In the genomic region with DNA sequence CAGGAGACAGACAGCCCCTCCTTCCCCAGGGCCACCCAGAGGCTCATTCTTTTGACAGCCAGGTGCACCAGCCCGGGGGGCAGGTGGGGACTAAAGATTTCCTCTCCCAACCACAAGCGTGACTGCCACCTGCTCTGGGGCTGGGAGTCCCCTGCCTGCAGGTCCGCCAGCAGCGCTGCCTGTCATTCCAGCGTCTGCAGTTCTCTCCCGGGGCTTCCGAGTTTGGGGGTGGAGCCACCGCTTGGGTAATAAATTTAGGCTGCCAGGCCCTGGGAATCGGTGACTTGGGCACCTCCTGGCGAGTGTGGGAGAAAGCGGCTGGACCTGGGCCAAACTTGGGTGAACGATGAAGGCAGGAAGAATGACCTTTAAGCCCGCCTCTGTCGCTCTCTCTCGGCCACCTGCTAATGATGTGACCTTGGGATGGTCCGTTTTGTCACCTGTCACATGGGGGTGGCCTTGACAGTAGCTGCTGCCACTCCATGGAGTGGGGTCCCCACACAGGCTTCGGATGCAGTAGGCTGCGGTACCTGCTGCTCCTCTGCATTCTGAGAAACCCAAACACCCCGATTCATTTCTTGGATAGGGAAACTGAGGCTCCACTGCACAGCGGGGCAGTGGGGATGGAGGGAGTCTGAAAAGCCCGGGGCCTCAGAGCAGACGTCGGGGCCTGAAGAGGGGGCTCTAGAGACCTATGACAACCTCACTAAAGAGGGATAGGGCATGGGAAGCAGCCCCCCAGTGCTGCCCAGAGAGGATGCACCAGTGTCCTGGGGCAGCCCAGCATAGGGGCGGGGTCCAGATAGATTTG, we compare ENCODE assay signal across 8 cellular contexts. TPM values are rescaled to one million over a fixed set of nuclear protein-coding genes. Genes with fewer than 3 reads are reported as not detected.
DNase-seq lines count a peak whose midpoint lies in the region; ATAC-seq, FAIRE-seq and TF ChIP-seq lines count a peak whose summit lies in the region.

No MANE protein-coding gene starts in this region.

- H3K4me3 Mint-ChIP-seq in activated naive CD8-positive, alpha-beta T cell, result peak overlapping the region; percentile 81

- no peak overlapping the region; the same call in 1 of the 2 replicates for H3K9ac ChIP-seq in iPS-20b (ENCODE audit: low read depth, low read length)

- H3K4me3 ChIP-seq in BE2C (ENCODE audit: low read depth, low read length) (no peak overlapping the region), HEK293 (ENCODE audit: low read depth, low read length) (no peak overlapping the region; the same call in 1 of the 2 replicates), iPS-20b (ENCODE audit: low read length) (peak overlapping the region; percentile 67; the same call in 1 of the 2 replicates), suprapubic skin (peak overlapping the region; percentile 54)

- no peak for TF ChIP-seq EP300 in suprapubic skin (IDR thresholded peaks at IDR 0.05)

- H3K27me3 Mint-ChIP-seq in activated naive CD8-positive, alpha-beta T cell, result no peaks in the 10 kb centered on the region

- H3K9me3 Mint-ChIP-seq in activated naive CD8-positive, alpha-beta T cell (ENCODE audit: low read depth), result no peaks in the 10 kb centered on the region

- ATAC-seq in HG02798 (IDR thresholded peaks at IDR 0.05; ENCODE audit: poor library complexity, unreplicated experiment), result no peak

- 19% methylated on average over 17 of the region's 24 CpGs for WGBS in suprapubic skin

- H3K27ac ChIP-seq in HEK293 (ENCODE audit: extremely low read depth, low read depth, low read length) (no peak overlapping the region), iPS-20b (ENCODE audit: low read length) (no peak overlapping the region), suprapubic skin (no peak overlapping the region)

- peak; percentile 92 for DNase-seq in BE2C
- DNase-seq in NCI-H69 (lab: John Stamatoyannopoulos, UW), result peak; percentile 99
- peak in 1 of 2 donors; percentile 80 for DNase-seq in suprapubic skin (ENCODE audit: low spot score in 2 of 2)
- no peak for DNase-seq in GM12892 (ENCODE audit: insufficient read length)

- peak overlapping the region; percentile 86 for H3K27ac Mint-ChIP-seq in activated naive CD8-positive, alpha-beta T cell

- FAIRE-seq in GM12892 (lab: Jason Lieb, UNC), result no peak

- no peaks in the 10 kb centered on the region for H3K36me3 Mint-ChIP-seq in activated naive CD8-positive, alpha-beta T cell

- POLR2A ChIA-PET in HEK293 (lab: Yijun Ruan, JAX), result interaction anchor here (1.8 to 2.6 kb wide), 2 partner anchors 23 to 77 kb away, joined by 10 to 35 read pairs; partner anchors contain the start of genes NDUFA11, NRTN and VMAC

- TF ChIP-seq CTCF in BE2C (IDR thresholded peaks at IDR 0.05; ENCODE audit: low read depth, low read length) (peak; percentile 49), HEK293 (tag by site-specific recombination; IDR thresholded peaks at IDR 0.05) (peak; percentile 80), suprapubic skin (IDR thresholded peaks at IDR 0.05) (peak in 1 of 2 donors; percentile 20)

- no peaks in the 10 kb centered on the region for H3K27me3 ChIP-seq in BE2C
- no peaks in the 10 kb centered on the region for H3K27me3 ChIP-seq in iPS-20b (ENCODE audit: insufficient read depth, low read length)
- peaks cover 5% of the 10 kb centered on the region for H3K27me3 ChIP-seq in suprapubic skin

- H3K36me3 ChIP-seq in BE2C (no peaks in the 10 kb centered on the region), HEK293 (ENCODE audit: control insufficient read depth in 2 of 2, insufficient read depth in 1 of 2, low read length in 2 of 2) (no peaks in the 10 kb centered on the region), iPS-20b (ENCODE audit: insufficient read depth, low read depth, low read length) (no peaks in the 10 kb centered on the region), suprapubic skin (no peaks in the 10 kb centered on the region)

- TF ChIP-seq POLR2A in suprapubic skin (IDR thresholded peaks at IDR 0.05), result no peak
- TF ChIP-seq POLR2A in GM12892 (IDR thresholded peaks at IDR 0.05; ENCODE audit: low read depth, low read length), result no peak

- H3K9me3 ChIP-seq in BE2C (no peaks in the 10 kb centered on the region), HEK293 (ENCODE audit: control insufficient read depth, insufficient read depth, low read depth, low read length) (no peaks in the 10 kb centered on the region), iPS-20b (ENCODE audit: insufficient read depth, low read depth, low read length) (no peaks in the 10 kb centered on the region), suprapubic skin (no peaks in the 10 kb centered on the region)

- CTCF ChIA-PET in HEK293 (lab: Yijun Ruan, JAX), result interaction anchor here (0.6 to 3.2 kb wide), 3 partner anchors 20 to 106 kb away, joined by 3 to 27 read pairs (median 6); partner anchors contain the start of gene NRTN

- peaks cover 9% of the 10 kb centered on the region for H3K4me1 Mint-ChIP-seq in activated naive CD8-positive, alpha-beta T cell (ENCODE audit: low read depth)

- H3K4me1 ChIP-seq in BE2C (peaks cover 12% of the 10 kb centered on the region), HEK293 (ENCODE audit: control insufficient read depth, insufficient read depth, low read length) (peaks cover 6% of the 10 kb centered on the region), iPS-20b (ENCODE audit: insufficient read depth, low read length) (no peaks in the 10 kb centered on the region), suprapubic skin (peaks cover 35% of the 10 kb centered on the region)

TF ChIP-seq in HEK293, 187 proteins besides CTCF, POLR2A, EP300 and RAD21 (continues in another document):
- TF ChIP-seq RBAK (tag by site-specific recombination; IDR thresholded peaks at IDR 0.05) (no peak), SCRT2 (tag by site-specific recombination; IDR thresholded peaks at IDR 0.05) (no peak), ZNF571 (tag by site-specific recombination; IDR thresholded peaks at IDR 0.05) (no peak), ZNF2 (tag by site-specific recombination; IDR thresholded peaks at IDR 0.05) (no peak), ZNF585B (tag by site-specific recombination; IDR thresholded peaks at IDR 0.05) (no peak), YY1 (tag by site-specific recombination; IDR thresholded peaks at IDR 0.05) (no peak), ZNF76 (tag by site-specific recombination; IDR thresholded peaks at IDR 0.05; ENCODE audit: borderline replicate concordance, low read depth) (no peak), ZNF548 (tag by site-specific recombination; IDR thresholded peaks at IDR 0.05) (no peak), ZNF48 (tag by site-specific recombination; IDR thresholded peaks at IDR 0.05) (no peak), ZNF791 (tag by site-specific recombination; IDR thresholded peaks at IDR 0.05) (no peak), KLF1 (tag by site-specific recombination; IDR thresholded peaks at IDR 0.05) (peak; percentile 30; the same call in 1 of the 2 replicates), ZNF664 (tag by site-specific recombination; IDR thresholded peaks at IDR 0.05) (no peak), IKZF3 (tag by site-specific recombination; IDR thresholded peaks at IDR 0.05) (peak; percentile 66; the same call in 1 of the 2 replicates), ZNF266 (tag by site-specific recombination; IDR thresholded peaks at IDR 0.05; ENCODE audit: low read depth) (no peak), GLIS2 (tag by site-specific recombination; IDR thresholded peaks at IDR 0.05) (peak; percentile 70), KLF9 (tag by site-specific recombination; IDR thresholded peaks at IDR 0.05; ENCODE audit: low read depth) (no peak)
- TF ChIP-seq, protein P1, sequence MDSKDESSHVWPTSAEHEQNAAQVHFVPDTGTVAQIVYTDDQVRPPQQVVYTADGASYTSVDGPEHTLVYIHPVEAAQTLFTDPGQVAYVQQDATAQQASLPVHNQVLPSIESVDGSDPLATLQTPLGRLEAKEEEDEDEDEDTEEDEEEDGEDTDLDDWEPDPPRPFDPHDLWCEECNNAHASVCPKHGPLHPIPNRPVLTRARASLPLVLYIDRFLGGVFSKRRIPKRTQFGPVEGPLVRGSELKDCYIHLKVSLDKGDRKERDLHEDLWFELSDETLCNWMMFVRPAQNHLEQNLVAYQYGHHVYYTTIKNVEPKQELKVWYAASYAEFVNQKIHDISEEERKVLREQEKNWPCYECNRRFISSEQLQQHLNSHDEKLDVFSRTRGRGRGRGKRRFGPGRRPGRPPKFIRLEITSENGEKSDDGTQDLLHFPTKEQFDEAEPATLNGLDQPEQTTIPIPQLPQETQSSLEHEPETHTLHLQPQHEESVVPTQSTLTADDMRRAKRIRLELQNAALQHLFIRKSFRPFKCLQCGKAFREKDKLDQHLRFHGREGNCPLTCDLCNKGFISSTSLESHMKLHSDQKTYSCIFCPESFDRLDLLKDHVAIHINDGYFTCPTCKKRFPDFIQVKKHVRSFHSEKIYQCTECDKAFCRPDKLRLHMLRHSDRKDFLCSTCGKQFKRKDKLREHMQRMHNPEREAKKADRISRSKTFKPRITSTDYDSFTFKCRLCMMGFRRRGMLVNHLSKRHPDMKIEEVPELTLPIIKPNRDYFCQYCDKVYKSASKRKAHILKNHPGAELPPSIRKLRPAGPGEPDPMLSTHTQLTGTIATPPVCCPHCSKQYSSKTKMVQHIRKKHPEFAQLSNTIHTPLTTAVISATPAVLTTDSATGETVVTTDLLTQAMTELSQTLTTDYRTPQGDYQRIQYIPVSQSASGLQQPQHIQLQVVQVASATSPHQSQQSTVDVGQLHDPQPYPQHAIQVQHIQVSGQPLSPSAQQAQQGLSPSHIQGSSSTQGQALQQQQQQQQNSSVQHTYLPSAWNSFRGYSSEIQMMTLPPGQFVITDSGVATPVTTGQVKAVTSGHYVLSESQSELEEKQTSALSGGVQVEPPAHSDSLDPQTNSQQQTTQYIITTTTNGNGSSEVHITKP (tag by site-specific recombination; IDR thresholded peaks at IDR 0.05), result peak; percentile 66

RNA-seq across cellular contexts. Expression of gene FUT6, which starts 12.8 kb away (rescaled TPM):
- polyA plus RNA-seq in BE2C (2012; ENCODE audit: insufficient read depth, insufficient read length, low read depth), result not detected
- 1 to 10 TPM in 1 of 4 donors, under 1 TPM in 1, not detected in 2; 0.25 to 1.4 TPM for total RNA-seq in suprapubic skin
- polyA plus RNA-seq in GM12892 (2012; ENCODE audit: missing spikeins), result not detected

RNA-seq across cellular contexts. Expression of gene NRTN, which starts 21.9 kb away (rescaled TPM):
- polyA plus RNA-seq in BE2C (2012; ENCODE audit: insufficient read depth, insufficient read length, low read depth), result 4.5 TPM
- total RNA-seq in suprapubic skin, result 1 to 10 TPM; 3.7 to 9.1 (median 6.6) TPM
- polyA plus RNA-seq in GM12892 (2012; ENCODE audit: missing spikeins), result not detected

RNA-seq across cellular contexts. Expression of gene FUT3, which starts 24.5 kb away (rescaled TPM):
- not detected for polyA plus RNA-seq in BE2C (2012; ENCODE audit: insufficient read depth, insufficient read length, low read depth)
- 1 to 10 TPM in 3 of 4 donors, under 1 TPM in 1; 0.93 to 3.6 (median 1.4) TPM for total RNA-seq in suprapubic skin
- 0.81 TPM for polyA plus RNA-seq in GM12892 (2012; ENCODE audit: missing spikeins)

RNA-seq across cellular contexts. Expression of gene DUS3L, which starts 35.8 kb away (rescaled TPM):
- polyA plus RNA-seq in BE2C (2012; ENCODE audit: insufficient read depth, insufficient read length, low read depth), result 184 TPM
- total RNA-seq in suprapubic skin, result 10 to 100 TPM; 28.8 to 58.5 (median 43.8) TPM
- 31.9 TPM for polyA plus RNA-seq in GM12892 (2012; ENCODE audit: missing spikeins)

RNA-seq across cellular contexts. Expression of gene PRR22, which starts 42.2 kb away (rescaled TPM):
- polyA plus RNA-seq in BE2C (2012; ENCODE audit: insufficient read depth, insufficient read length, low read depth), result 13.1 TPM
- 1 to 10 TPM; 2.0 to 5.1 (median 3.6) TPM for total RNA-seq in suprapubic skin
- polyA plus RNA-seq in GM12892 (2012; ENCODE audit: missing spikeins), result 0.32 TPM

Comparison
In these comparisons a context has a peak if more than half of its experiments do, and no peak if none do; other contexts are left out.
1. H3K4me3 ChIP-seq: peak in iPS-20b (single experiment) and suprapubic skin (single experiment); none in BE2C (single experiment) and HEK293 (single experiment).